In the genomic region with DNA sequence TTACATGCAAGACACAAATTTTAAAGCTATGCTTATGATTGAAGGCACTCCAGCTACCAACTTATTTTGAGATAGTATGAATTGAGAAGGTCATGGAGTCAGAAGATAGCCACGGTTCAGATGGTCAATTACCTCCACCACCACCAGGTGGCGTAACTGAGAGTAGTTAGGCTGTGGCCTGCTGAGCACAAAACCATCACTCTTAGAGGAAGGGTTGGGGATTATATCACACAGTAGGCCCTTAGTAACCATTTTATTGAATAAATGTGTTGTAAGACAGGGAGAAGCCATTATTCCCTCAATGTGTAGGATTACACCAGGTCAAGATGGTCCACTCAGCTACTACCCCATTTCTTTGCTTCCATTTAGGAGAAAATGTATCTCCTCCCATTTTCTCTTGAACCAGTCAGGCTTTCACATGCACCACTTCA, we compare ENCODE assay signal across 8 cellular contexts. TPM values are rescaled to one million over a fixed set of nuclear protein-coding genes. Genes with fewer than 3 reads are reported as not detected.
A peak's percentile ranks its signal among the peaks of the same experiment; 100 is the strongest.
DNase-seq lines count a peak whose midpoint lies in the region; ATAC-seq and TF ChIP-seq lines count a peak whose summit lies in the region.

No MANE protein-coding gene starts in this region.

- peak; percentile 33 for DNase-seq in NCI-H510A treated with DMSO at 0.1 percent for 48 hours (lab: John Stamatoyannopoulos, UW)
- no peak for DNase-seq in NCI-H510A (lab: John Stamatoyannopoulos, UW)
- peak; percentile 28 for DNase-seq in NCI-H2029 treated with DMSO at 0.1 percent for 48 hours (lab: John Stamatoyannopoulos, UW)
- DNase-seq in activated CD4-positive, CD25-positive, alpha-beta regulatory T cell treated with anti-CD3 and anti-CD28 coated beads, Interleukin-2, amount 50 U/mL, for 72 hours = peak; percentile 77
- peak; percentile 68 for DNase-seq in choroid plexus epithelial cell (ENCODE audit: low read depth)
- DNase-seq in lower lobe of right lung = peak; percentile 61
- DNase-seq in stimulated activated CD8-positive, alpha-beta memory T cell treated with anti-CD3 and anti-CD28 coated beads, Interleukin-2, amount 100 ng/mL, for 1 hour (ENCODE audit: low read depth in 2 of 2) = peak; percentile 33 to 57

- no peak overlapping the region for H3K27ac ChIP-seq in lower lobe of right lung

- no peaks in the 10 kb centered on the region for H3K4me1 ChIP-seq in lower lobe of right lung

- H3K4me3 ChIP-seq in choroid plexus epithelial cell (ENCODE audit: low read depth, low read length) (no peak overlapping the region), lower lobe of right lung (no peak overlapping the region)

- H3K9me3 ChIP-seq in lower lobe of right lung = no peaks in the 10 kb centered on the region

- peak; percentile 61 for ATAC-seq in HG02763 (IDR thresholded peaks at IDR 0.05; ENCODE audit: unreplicated experiment)
- peak; percentile 81 to 86 for ATAC-seq in lower lobe of right lung

- H3K27me3 ChIP-seq in lower lobe of right lung (ENCODE audit: low read depth) = no peaks in the 10 kb centered on the region

- intact Hi-C loops in lower lobe of right lung (cut with DNase I) = no loop called here

- peak; percentile 91 for TF ChIP-seq CTCF in choroid plexus epithelial cell (conservative IDR thresholded peaks at IDR 0.05; ENCODE audit: low read depth, low read length)
- peak; percentile 85 for TF ChIP-seq CTCF in lower lobe of right lung (IDR thresholded peaks at IDR 0.05)

- peaks cover 48% of the 10 kb centered on the region for H3K36me3 ChIP-seq in lower lobe of right lung

RNA-seq across cellular contexts. Expression of a gene that starts 18.8 kb away (rescaled TPM):
- total RNA-seq in lower lobe of right lung = 0.68 TPM

RNA-seq across cellular contexts. Expression of a gene that starts 45.4 kb away (rescaled TPM):
- total RNA-seq in lower lobe of right lung = 38.3 TPM

RNA-seq across cellular contexts. Expression of a gene that starts 49.0 kb away (rescaled TPM):
- 7.0 TPM for total RNA-seq in lower lobe of right lung

RNA-seq across cellular contexts. Expression of a gene that starts 55.9 kb away (rescaled TPM):
- total RNA-seq in lower lobe of right lung = 51.7 TPM
